In genomic region chr1:50936321-50936720, GRCh38 we compare ENCODE assay signal across 21 cellular contexts.
"Had no signal": no experiment of that assay in that cellular context is flagged by ENCODE, and none has a peak within 500 bp of the region (broad histone marks: within the 10 kb centered on the region; RNA-seq: fewer than 3 reads in every experiment).

No MANE protein-coding gene starts in this region.

- H3K4me3 ChIP-seq: gastroesophageal sphincter, heart left ventricle, neural progenitor cell, suprapubic skin, transverse colon, uterus had no signal

- H3K27ac Mint-ChIP-seq: activated B cell treated with CpG ODN at 0.5 μM for 24 hours; activated CD4-positive, alpha-beta memory T cell treated with anti-CD3 and anti-CD28 coated beads, Interleukin-2, amount 10 ng/mL, durations not matched to agents 7 days and 5 days; activated naive CD4-positive, alpha-beta T cell treated with anti-CD3 and anti-CD28 coated beads, Interleukin-2, amount 10 ng/mL, durations not matched to agents 7 days and 5 days; activated T-helper 2 cell treated with anti-CD3 and anti-CD28 coated beads, Interferon-gamma antibody, Interleukin-2, Interleukin-4, amounts not matched to agents 10 μg/mL and 5 μg/mL and 100 μg/mL, durations not matched to agents 14 hours and 24 hours and 36 hours; neural progenitor cell; progenitor cell of endocrine pancreas had no signal

- H3K9me3 ChIP-seq: gastroesophageal sphincter, suprapubic skin, transverse colon, uterus had no signal

- ATAC-seq: gastroesophageal sphincter; heart left ventricle; left ventricle myocardium superior; stimulated activated naive CD8-positive, alpha-beta T cell treated with anti-CD3 and anti-CD28 coated beads, Interleukin-15, amount 100 ng/mL, for 72 hours; T-cell had no signal

- H3K27ac ChIP-seq: gastroesophageal sphincter, heart left ventricle, neural progenitor cell, suprapubic skin, transverse colon, uterus had no signal

- H3K4me1 Mint-ChIP-seq: neural progenitor cell had no signal

- H3K27me3 ChIP-seq: gastroesophageal sphincter, heart left ventricle, neural progenitor cell, suprapubic skin, transverse colon, uterus had no signal

- H3K9me3 Mint-ChIP-seq: activated B cell treated with CpG ODN at 0.5 μM for 24 hours; activated CD4-positive, alpha-beta memory T cell treated with anti-CD3 and anti-CD28 coated beads, Interleukin-2, amount 10 ng/mL, durations not matched to agents 7 days and 5 days; activated naive CD4-positive, alpha-beta T cell treated with anti-CD3 and anti-CD28 coated beads, Interleukin-2, amount 10 ng/mL, durations not matched to agents 7 days and 5 days; activated T-helper 2 cell treated with anti-CD3 and anti-CD28 coated beads, Interferon-gamma antibody, Interleukin-2, Interleukin-4, amounts not matched to agents 10 μg/mL and 5 μg/mL and 100 μg/mL, durations not matched to agents 14 hours and 24 hours and 36 hours; neural progenitor cell; stimulated activated naive CD8-positive, alpha-beta T cell treated with anti-CD3 and anti-CD28 coated beads, Interleukin-15, amount 100 ng/mL, for 72 hours; T-cell had no signal

- H3K27me3 Mint-ChIP-seq: activated B cell treated with CpG ODN at 0.5 μM for 24 hours; activated CD4-positive, alpha-beta memory T cell treated with anti-CD3 and anti-CD28 coated beads, Interleukin-2, amount 10 ng/mL, durations not matched to agents 7 days and 5 days; activated naive CD4-positive, alpha-beta T cell treated with anti-CD3 and anti-CD28 coated beads, Interleukin-2, amount 10 ng/mL, durations not matched to agents 7 days and 5 days; progenitor cell of endocrine pancreas; stimulated activated naive CD8-positive, alpha-beta T cell treated with anti-CD3 and anti-CD28 coated beads, Interleukin-15, amount 100 ng/mL, for 72 hours; T-cell had no signal

- H3K36me3 ChIP-seq: gastroesophageal sphincter, heart left ventricle, neural progenitor cell, suprapubic skin, transverse colon, uterus had no signal

- H3K4me1 ChIP-seq: neural progenitor cell, suprapubic skin, uterus had no signal

- H3K36me3 Mint-ChIP-seq: neural progenitor cell had no signal

- DNase-seq: activated B cell treated with CpG ODN at 0.5 μM for 24 hours; activated CD4-positive, alpha-beta memory T cell treated with anti-CD3 and anti-CD28 coated beads, Interleukin-2, amount 10 ng/mL, durations not matched to agents 7 days and 5 days; activated CD4-positive, alpha-beta T cell treated with anti-CD3 and anti-CD28 coated beads for 48 hours; activated naive CD4-positive, alpha-beta T cell treated with anti-CD3 and anti-CD28 coated beads, Interleukin-2, amount 10 ng/mL, durations not matched to agents 7 days and 5 days; activated T-cell treated with anti-CD3 and anti-CD28 coated beads, Interleukin-2, amount 50 U/mL, for 1 hour; amniotic stem cell; heart left ventricle; kidney glomerular epithelial cell; left ventricle myocardium superior; small intestine; stimulated activated CD4-positive, alpha-beta T cell treated with anti-CD3 and anti-CD28 coated beads, Interleukin-4, amount 100 ng/mL, for 1 hour; stimulated activated naive CD8-positive, alpha-beta T cell treated with anti-CD3 and anti-CD28 coated beads, Interleukin-15, amount 100 ng/mL, for 72 hours; T-cell; T-helper 9 cell; transverse colon; uterus had no signal

- H3K4me3 Mint-ChIP-seq: activated B cell treated with CpG ODN at 0.5 μM for 24 hours; activated CD4-positive, alpha-beta memory T cell treated with anti-CD3 and anti-CD28 coated beads, Interleukin-2, amount 10 ng/mL, durations not matched to agents 7 days and 5 days; activated naive CD4-positive, alpha-beta T cell treated with anti-CD3 and anti-CD28 coated beads, Interleukin-2, amount 10 ng/mL, durations not matched to agents 7 days and 5 days; neural progenitor cell; stimulated activated naive CD8-positive, alpha-beta T cell treated with anti-CD3 and anti-CD28 coated beads, Interleukin-15, amount 100 ng/mL, for 72 hours; T-cell had no signal
